10 cellular contexts compared by ENCODE assay signal in genomic region chr7:127844707-127845331, GRCh38.
A peak's percentile ranks its signal among the peaks of the same experiment; 100 is the strongest.
DNase-seq lines count a peak whose midpoint lies in the region; ATAC-seq and TF ChIP-seq lines count a peak whose summit lies in the region.
"Had no signal": no experiment of that assay in that cellular context is flagged by ENCODE, and none has a peak within 500 bp of the region (broad histone marks: within the 10 kb centered on the region; RNA-seq: fewer than 3 reads in every experiment).

No MANE protein-coding gene starts in this region.

- no peaks in the 10 kb centered on the region for H3K27me3 ChIP-seq in BE2C

- ATAC-seq in GM21367 (IDR thresholded peaks at IDR 0.05; ENCODE audit: unreplicated experiment) (no peak), HG03439 (IDR thresholded peaks at IDR 0.05; ENCODE audit: unreplicated experiment) (no peak)

- H3K36me3 ChIP-seq in BE2C, result no peaks in the 10 kb centered on the region; the same call in 1 of the 2 replicates

- peak; percentile 46 for DNase-seq in BE2C
- DNase-seq in NCI-H2029 treated with DMSO at 0.1 percent for 48 hours (lab: John Stamatoyannopoulos, UW), result peak; percentile 96
- peak; percentile 94 for DNase-seq in cerebellar cortex (ENCODE audit: low spot score)
- peak; percentile 26 for DNase-seq in medulla oblongata (ENCODE audit: extremely low spot score)
- DNase-seq in effector CD4-positive, alpha-beta T cell, result no peak
- no peak for DNase-seq in dedifferentiated amniotic fluid mesenchymal stem cell (ENCODE audit: extremely low spot score)
- DNase-seq: DND-41, NCI-H524 treated with DMSO at 0.1 percent for 48 hours had no signal

- no peak for TF ChIP-seq CTCF in BE2C (IDR thresholded peaks at IDR 0.05; ENCODE audit: low read depth, low read length)

- H3K9me3 ChIP-seq in BE2C, result no peaks in the 10 kb centered on the region

- no peak overlapping the region for H3K4me3 ChIP-seq in BE2C (ENCODE audit: low read depth, low read length)

- H3K4me1 ChIP-seq in BE2C, result peaks cover 8% of the 10 kb centered on the region

Comparison
In these comparisons a context has a peak if more than half of its experiments do, and no peak if none do; other contexts are left out.
1. DNase-seq: peak in BE2C (single experiment), NCI-H2029 treated with DMSO at 0.1 percent for 48 hours (single experiment), cerebellar cortex (single experiment) and medulla oblongata (single experiment); none in effector CD4-positive, alpha-beta T cell (single experiment) and dedifferentiated amniotic fluid mesenchymal stem cell (single experiment).